Comparison of ENCODE assay signal across 26 cellular contexts in genomic region chr1:99748419-99748818, GRCh38. TPM values are rescaled to one million over a fixed set of nuclear protein-coding genes. Genes with fewer than 3 reads are reported as not detected.
DNase-seq lines count a peak whose midpoint lies in the region; ATAC-seq and TF ChIP-seq lines count a peak whose summit lies in the region.
"Had no signal": no experiment of that assay in that cellular context is flagged by ENCODE, and none has a peak within 500 bp of the region (broad histone marks: within the 10 kb centered on the region; RNA-seq: fewer than 3 reads in every experiment).

No MANE protein-coding gene starts in this region.

- no peaks in the 10 kb centered on the region for H3K9me2 ChIP-seq in PC-3 (replicated peaks; ENCODE audit: low read length)

- POLR2A ChIA-PET in PC-3 (lab: Charles Lee; ENCODE audit: unreplicated experiment) (no interaction called here), Caco-2 (lab: Charles Lee) (no interaction called here)

- H3K36me3 ChIP-seq in left ventricle myocardium inferior = no peaks in the 10 kb centered on the region
- peaks cover 5% of the 10 kb centered on the region; the same call in 1 of the 2 replicates for H3K36me3 ChIP-seq in PC-3 (ENCODE audit: low read depth, low read length)
- peaks cover 0 to 37% (median 25%) of the 10 kb centered on the region in 4 donors for H3K36me3 ChIP-seq in stomach
- no peaks in the 10 kb centered on the region for H3K36me3 ChIP-seq in body of pancreas (replicated peaks in 1 of 2; ENCODE audit: insufficient read depth in 1 of 2, low read depth in 2 of 2)
- H3K36me3 ChIP-seq in Caco-2 (ENCODE audit: control insufficient read depth, insufficient read depth, low read length) = no peaks in the 10 kb centered on the region
- H3K36me3 ChIP-seq: BE2C, prostate gland, thyroid gland had no signal

- BruUV-seq in PC-3 (replicated peaks; lab: Mats Ljungman, UMichigan) (no TSS peak), Caco-2 (replicated peaks; lab: Mats Ljungman, UMichigan) (no TSS peak)

- no peak overlapping the region for H3K4me3 Mint-ChIP-seq in Caco-2 (ENCODE audit: unreplicated experiment)
- H3K4me3 Mint-ChIP-seq: activated CD4-positive, alpha-beta T cell treated with anti-CD3 and anti-CD28 coated beads, Interleukin-2, amount 10 ng/mL, durations not matched to agents 7 days and 5 days; activated T-cell treated with anti-CD3 and anti-CD28 coated beads, Interleukin-2, amount 50 U/mL, for 72 hours; brain; naive thymus-derived CD4-positive, alpha-beta T cell; stimulated activated naive CD8-positive, alpha-beta T cell treated with anti-CD3 and anti-CD28 coated beads, Interleukin-15, amount 100 ng/mL, for 72 hours; WTC11 had no signal

- DNase-seq in right cardiac atrium (no peak), left ventricle myocardium inferior (no peak), PC-3 (peak; percentile 53), kidney tubule cell (ENCODE audit: low spot score) (peak; percentile 71), DMS53 treated with DMSO at 0.1 percent for 48 hours (lab: John Stamatoyannopoulos, UW; ENCODE audit: unreplicated experiment) (no peak), stomach (no peak), body of pancreas (no peak), Caco-2 (no peak)
- DNase-seq: activated CD4-positive, alpha-beta T cell treated with anti-CD3 and anti-CD28 coated beads, Interleukin-2, amount 10 ng/mL, durations not matched to agents 7 days and 5 days; activated naive CD4-positive, alpha-beta T cell; activated T-cell treated with anti-CD3 and anti-CD28 coated beads, Interleukin-2, amount 50 U/mL, for 72 hours; BE2C; DMS53; naive thymus-derived CD4-positive, alpha-beta T cell; NCI-H1092; NCI-H187; NCI-H2171; NCI-H510A; PC-9; SHP77 treated with DMSO at 0.1 percent for 48 hours; stimulated activated naive CD8-positive, alpha-beta T cell treated with anti-CD3 and anti-CD28 coated beads, Interleukin-15, amount 100 ng/mL, for 72 hours; thyroid gland had no signal

- H3F3A ChIP-seq in PC-3 (ENCODE audit: low read length, unreplicated experiment) = no peaks in the 10 kb centered on the region

- CTCF ChIA-PET in PC-3 (lab: Charles Lee) = no interaction called here
- CTCF ChIA-PET in Caco-2 (lab: Charles Lee) = no interaction called here

- H3K4me1 ChIP-seq in right cardiac atrium (ENCODE audit: control insufficient read depth, insufficient read depth, low read length) = no peaks in the 10 kb centered on the region
- no peaks in the 10 kb centered on the region for H3K4me1 ChIP-seq in left ventricle myocardium inferior
- H3K4me1 ChIP-seq in PC-3 (ENCODE audit: insufficient read depth, low read length) = peaks cover 11% of the 10 kb centered on the region
- H3K4me1 ChIP-seq in stomach = peaks cover 0 to 4% (median 0%) of the 10 kb centered on the region in 4 donors
- peaks cover 5% of the 10 kb centered on the region for H3K4me1 ChIP-seq in body of pancreas
- H3K4me1 ChIP-seq in Caco-2 = no peaks in the 10 kb centered on the region
- H3K4me1 ChIP-seq: BE2C, prostate gland, thyroid gland had no signal

- 62% methylated on average over 2 of the region's 2 CpGs for WGBS in right cardiac atrium
- WGBS in stomach, 5 donors = 32 to 52% (median 42%) methylated on average over 2 of the region's 2 CpGs
- 37 to 49% methylated on average over 2 of the region's 2 CpGs for WGBS in body of pancreas, 2 donors

- no peak overlapping the region for H2AFZ ChIP-seq in PC-3 (ENCODE audit: low read length)
- H2AFZ ChIP-seq: PC-9 had no signal

- H3K4me2 ChIP-seq in PC-3 (ENCODE audit: low read length) = peak overlapping the region; percentile 17; the same call in 1 of the 2 replicates
- H3K4me2 ChIP-seq: PC-9 had no signal

- TF ChIP-seq CTCF in left ventricle myocardium inferior (IDR thresholded peaks at IDR 0.05; ENCODE audit: borderline replicate concordance) (no peak), PC-3 (conservative IDR thresholded peaks at IDR 0.05; ENCODE audit: low read depth, low read length) (no peak), stomach (IDR thresholded peaks at IDR 0.05) (no peak), body of pancreas (IDR thresholded peaks at IDR 0.05) (no peak), Caco-2 (IDR thresholded peaks at IDR 0.05; ENCODE audit: insufficient read depth in 1 of 2, low read depth in 1 of 2, low read length in 1 of 2, severe bottlenecking in 1 of 2, unreplicated experiment in 1 of 2) (no peak)

- peaks cover 9% of the 10 kb centered on the region for H3K79me2 ChIP-seq in PC-3 (ENCODE audit: low read length)

- no peaks in the 10 kb centered on the region for H3K27me3 Mint-ChIP-seq in Caco-2 (ENCODE audit: insufficient read depth, unreplicated experiment)
- H3K27me3 Mint-ChIP-seq: activated CD4-positive, alpha-beta T cell treated with anti-CD3 and anti-CD28 coated beads, Interleukin-2, amount 10 ng/mL, durations not matched to agents 7 days and 5 days; brain; stimulated activated naive CD8-positive, alpha-beta T cell treated with anti-CD3 and anti-CD28 coated beads, Interleukin-15, amount 100 ng/mL, for 72 hours had no signal

- H3K4me1 Mint-ChIP-seq in Caco-2 (ENCODE audit: low read depth, unreplicated experiment) = no peaks in the 10 kb centered on the region
- H3K4me1 Mint-ChIP-seq: brain had no signal

- no peaks in the 10 kb centered on the region for H3K27me3 ChIP-seq in right cardiac atrium (ENCODE audit: control insufficient read depth, insufficient read depth)
- no peaks in the 10 kb centered on the region for H3K27me3 ChIP-seq in left ventricle myocardium inferior (ENCODE audit: low read depth)
- H3K27me3 ChIP-seq in PC-3 (ENCODE audit: low read length) = no peaks in the 10 kb centered on the region
- H3K27me3 ChIP-seq in stomach = no peaks in the 10 kb centered on the region
- no peaks in the 10 kb centered on the region for H3K27me3 ChIP-seq in body of pancreas
- no peaks in the 10 kb centered on the region for H3K27me3 ChIP-seq in Caco-2 (replicated peaks; ENCODE audit: control insufficient read depth, insufficient read depth, low read length)
- H3K27me3 ChIP-seq: BE2C, thyroid gland had no signal

- TF ChIP-seq POLR2A in stomach (IDR thresholded peaks at IDR 0.05) = no peak
- TF ChIP-seq POLR2A in body of pancreas (IDR thresholded peaks at IDR 0.05) = no peak

- no peaks in the 10 kb centered on the region for H3K9me3 Mint-ChIP-seq in Caco-2 (ENCODE audit: unreplicated experiment)
- H3K9me3 Mint-ChIP-seq: activated T-cell treated with anti-CD3 and anti-CD28 coated beads, Interleukin-2, amount 50 U/mL, for 72 hours; stimulated activated naive CD8-positive, alpha-beta T cell treated with anti-CD3 and anti-CD28 coated beads, Interleukin-15, amount 100 ng/mL, for 72 hours had no signal

- H3K36me3 Mint-ChIP-seq in Caco-2 (ENCODE audit: insufficient read depth, unreplicated experiment) = no peaks in the 10 kb centered on the region
- H3K36me3 Mint-ChIP-seq: brain; naive thymus-derived CD4-positive, alpha-beta T cell had no signal

- no peak overlapping the region for H3K9ac ChIP-seq in PC-3 (ENCODE audit: low read length)

- H4K20me1 ChIP-seq in PC-3 (ENCODE audit: low read length) = no peaks in the 10 kb centered on the region

- intact Hi-C loops in right cardiac atrium (cut with DNase I) (no loop called here), left ventricle myocardium inferior (cut with micrococcal nuclease) (no loop called here), PC-3 (cut with micrococcal nuclease) (no loop called here), stomach (cut with DNase I; ENCODE audit: low total_unique reads) (no loop called here), body of pancreas (cut with DNase I) (no loop called here), Caco-2 (cut with micrococcal nuclease; ENCODE audit: unreplicated experiment) (no loop called here)

- H3K27ac ChIP-seq in right cardiac atrium (ENCODE audit: low read length) = no peak overlapping the region
- H3K27ac ChIP-seq in left ventricle myocardium inferior (replicated peaks) = no peak overlapping the region
- H3K27ac ChIP-seq in PC-3 (ENCODE audit: low read length) = peak overlapping the region; percentile 23; the same call in 1 of the 2 replicates
- H3K27ac ChIP-seq in stomach = no peak overlapping the region
- no peak overlapping the region for H3K27ac ChIP-seq in body of pancreas
- H3K27ac ChIP-seq: PC-9, prostate gland, skin epidermis, thyroid gland had no signal

- no peaks in the 10 kb centered on the region for H3K9me3 ChIP-seq in right cardiac atrium (ENCODE audit: control insufficient read depth, low read length)
- no peaks in the 10 kb centered on the region for H3K9me3 ChIP-seq in left ventricle myocardium inferior (replicated peaks)
- H3K9me3 ChIP-seq in PC-3 (ENCODE audit: low read length) = no peaks in the 10 kb centered on the region
- H3K9me3 ChIP-seq in stomach = no peaks in the 10 kb centered on the region
- H3K9me3 ChIP-seq in body of pancreas = no peaks in the 10 kb centered on the region
- H3K9me3 ChIP-seq in Caco-2 = no peaks in the 10 kb centered on the region
- H3K9me3 ChIP-seq: BE2C, prostate gland, thyroid gland had no signal

- H3K27ac Mint-ChIP-seq in Caco-2 (ENCODE audit: unreplicated experiment) = no peak overlapping the region
- H3K27ac Mint-ChIP-seq: activated CD4-positive, alpha-beta T cell treated with anti-CD3 and anti-CD28 coated beads, Interleukin-2, amount 10 ng/mL, durations not matched to agents 7 days and 5 days; activated T-cell treated with anti-CD3 and anti-CD28 coated beads, Interleukin-2, amount 50 U/mL, for 72 hours; brain; naive thymus-derived CD4-positive, alpha-beta T cell; stimulated activated naive CD8-positive, alpha-beta T cell treated with anti-CD3 and anti-CD28 coated beads, Interleukin-15, amount 100 ng/mL, for 72 hours; WTC11 had no signal

- no peak overlapping the region for H3K4me3 ChIP-seq in right cardiac atrium (ENCODE audit: low read length)
- no peak overlapping the region for H3K4me3 ChIP-seq in left ventricle myocardium inferior
- no peak overlapping the region for H3K4me3 ChIP-seq in PC-3 (ENCODE audit: low read length)
- H3K4me3 ChIP-seq in stomach = no peak overlapping the region
- no peak overlapping the region for H3K4me3 ChIP-seq in body of pancreas
- no peak overlapping the region for H3K4me3 ChIP-seq in Caco-2 (ENCODE audit: low read depth, low read length)
- H3K4me3 ChIP-seq: PC-9, prostate gland, skin epidermis, thyroid gland had no signal

- peak; percentile 41 to 69 for ATAC-seq in right cardiac atrium
- ATAC-seq in PC-3 = peak; percentile 89
- ATAC-seq in body of pancreas = no peak
- ATAC-seq: activated T-cell treated with anti-CD3 and anti-CD28 coated beads, Interleukin-2, amount 50 U/mL, for 72 hours; naive thymus-derived CD4-positive, alpha-beta T cell; stimulated activated naive CD8-positive, alpha-beta T cell treated with anti-CD3 and anti-CD28 coated beads, Interleukin-15, amount 100 ng/mL, for 72 hours; WTC11 had no signal

- TF ChIP-seq EP300 in stomach (IDR thresholded peaks at IDR 0.05) = no peak

RNA-seq across cellular contexts. Expression of gene FRRS1, which starts 18.0 kb away (rescaled TPM):
- total RNA-seq in right cardiac atrium (1 to 10 TPM; 6.3 to 7.6 (median 6.9) TPM), left ventricle myocardium inferior (3.8 TPM), PC-3 (2014; rRNA removed) (14.5 and 16.3 TPM in 2 replicates), stomach (10 to 100 TPM in 3 of 5 donors, 1 to 10 TPM in 2; 3.2 to 21.1 (median 11.1) TPM), body of pancreas (1 to 10 TPM; 2.0 to 2.3 TPM), Caco-2 (2022) (9.6 and 11.1 TPM in 2 replicates)
- polyA plus RNA-seq in right cardiac atrium (1.4 TPM), stomach (1 to 10 TPM in 2 of 3 donors, under 1 TPM in 1; 0.46 to 1.7 (median 1.5) TPM)

Comparison
In these comparisons a context has a peak if more than half of its experiments do, and no peak if none do; other contexts are left out.
1. DNase-seq: peak in PC-3 (single experiment) and kidney tubule cell (single experiment); none in right cardiac atrium (0 of 3), left ventricle myocardium inferior (single experiment), DMS53 treated with DMSO at 0.1 percent for 48 hours (single experiment), stomach (single experiment), body of pancreas (0 of 4) and Caco-2 (0 of 2).